ENCODE assay signal across 11 cellular contexts in the genomic region with DNA sequence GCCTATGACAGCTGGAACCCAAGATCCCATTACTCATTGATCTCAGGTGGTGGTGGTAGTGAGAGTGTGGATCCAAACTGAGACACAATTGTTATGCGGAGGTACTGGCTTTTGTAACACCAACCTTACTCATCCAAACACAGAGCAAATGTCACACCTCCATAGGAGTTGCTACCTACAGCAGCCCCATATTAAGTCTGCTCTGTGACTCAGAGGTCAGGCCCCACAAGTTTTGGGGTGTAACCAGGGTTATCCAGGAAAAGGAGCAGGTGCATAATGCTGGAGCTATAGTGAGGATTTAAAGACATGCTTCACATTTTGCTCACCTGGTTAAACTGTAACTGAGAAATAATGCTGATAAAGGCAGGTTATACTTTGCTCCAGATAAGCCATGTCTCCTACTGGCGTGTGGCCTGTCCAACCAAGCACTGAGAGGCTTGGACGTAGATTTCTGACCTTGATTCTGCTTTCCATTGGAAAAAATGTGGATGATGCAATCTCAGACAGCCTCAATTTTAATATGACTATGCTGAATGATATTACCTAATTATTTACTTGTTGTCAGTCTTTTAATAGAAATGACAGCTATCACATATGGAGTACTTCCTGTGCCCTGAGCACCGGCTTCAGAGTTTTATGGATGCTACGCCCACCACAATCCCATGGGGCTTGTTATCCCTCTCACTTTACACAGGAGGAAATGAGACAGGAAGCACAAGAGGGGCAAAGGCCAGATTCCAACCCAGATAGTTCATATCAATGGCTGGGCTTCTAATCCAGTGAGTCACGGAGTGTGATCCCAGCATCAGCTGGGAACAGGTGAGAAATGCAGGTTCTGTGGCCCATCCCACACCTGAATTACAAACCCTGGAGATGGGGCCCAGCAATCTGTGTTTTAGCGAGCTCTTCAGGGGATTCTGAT.
DNase-seq lines count a peak whose midpoint lies in the region; ATAC-seq and TF ChIP-seq lines count a peak whose summit lies in the region.
"Had no signal": no experiment of that assay in that cellular context is flagged by ENCODE, and none has a peak within 500 bp of the region (broad histone marks: within the 10 kb centered on the region; RNA-seq: fewer than 3 reads in every experiment).

No MANE protein-coding gene starts in this region.

- H3K4me3 Mint-ChIP-seq in osteocyte (ENCODE audit: unreplicated experiment): no peak overlapping the region
- H3K4me3 Mint-ChIP-seq: T-helper 1 cell treated with Interleukin-12 subunit alpha and Interleukin-12 subunit beta and Interleukin-4 antibody, amounts not matched to agents 30 μg/mL and 1 μg/mL, for 36 hours had no signal

- H3K27me3 ChIP-seq in heart left ventricle (no peaks in the 10 kb centered on the region), right cardiac atrium (ENCODE audit: control insufficient read depth, insufficient read depth) (no peaks in the 10 kb centered on the region), adrenal gland (no peaks in the 10 kb centered on the region)

- H3K36me3 ChIP-seq in heart left ventricle (peaks cover 0 to 19% (median 0%) of the 10 kb centered on the region in 9 donors), adrenal gland (replicated peaks in 1 of 2) (no peaks in the 10 kb centered on the region)

- H3K4me1 ChIP-seq in heart left ventricle (peaks cover 0 to 8% (median 2%) of the 10 kb centered on the region in 12 donors), right cardiac atrium (ENCODE audit: control insufficient read depth, insufficient read depth, low read length) (no peaks in the 10 kb centered on the region), adrenal gland (replicated peaks in 1 of 2) (peaks cover 4 to 11% of the 10 kb centered on the region in 2 donors)

- H3K27ac Mint-ChIP-seq in osteocyte (ENCODE audit: unreplicated experiment): no peak overlapping the region
- H3K27ac Mint-ChIP-seq: T-helper 1 cell treated with Interleukin-12 subunit alpha and Interleukin-12 subunit beta and Interleukin-4 antibody, amounts not matched to agents 30 μg/mL and 1 μg/mL, for 36 hours had no signal

- TF ChIP-seq POLR2A in heart left ventricle (IDR thresholded peaks at IDR 0.05) (no peak), adrenal gland (IDR thresholded peaks at IDR 0.05) (no peak)

- H3K9me3 ChIP-seq in heart left ventricle (no peaks in the 10 kb centered on the region), right cardiac atrium (ENCODE audit: control insufficient read depth, low read length) (no peaks in the 10 kb centered on the region), adrenal gland (replicated peaks in 1 of 3) (no peaks in the 10 kb centered on the region)

- ATAC-seq in heart left ventricle: peak in 3 of 4 donors; percentile 28 to 64 (median 38)
- no peak for ATAC-seq in right cardiac atrium

- H3K36me3 Mint-ChIP-seq in osteocyte (ENCODE audit: unreplicated experiment): no peaks in the 10 kb centered on the region

- no peaks in the 10 kb centered on the region for H3K9me3 Mint-ChIP-seq in osteocyte (ENCODE audit: unreplicated experiment)
- H3K9me3 Mint-ChIP-seq: T-helper 1 cell treated with Interleukin-12 subunit alpha and Interleukin-12 subunit beta and Interleukin-4 antibody, amounts not matched to agents 30 μg/mL and 1 μg/mL, for 36 hours had no signal

- H3K27ac ChIP-seq in heart left ventricle (no peak overlapping the region), right cardiac atrium (ENCODE audit: low read length) (no peak overlapping the region), adrenal gland (peak overlapping the region in 1 of 5 donors; percentile 70)

- peaks cover 5% of the 10 kb centered on the region for H3K27me3 Mint-ChIP-seq in osteocyte (ENCODE audit: unreplicated experiment)

- intact Hi-C loops in heart left ventricle (cut with DNase I): no loop called here
- intact Hi-C loops in right cardiac atrium (cut with DNase I): no loop called here
- intact Hi-C loops in adrenal gland (cut with DNase I): no loop called here

- no peak for DNase-seq in heart left ventricle
- no peak for DNase-seq in right cardiac atrium
- peak in 5 of 7 donors; percentile 27 to 54 (median 37) for DNase-seq in adrenal gland
- DNase-seq in islet precursor cell: peak; percentile 54
- no peak for DNase-seq in NCI-H2196 treated with DMSO at 0.1 percent for 48 hours (lab: John Stamatoyannopoulos, UW; ENCODE audit: unreplicated experiment)
- DNase-seq in osteocyte (ENCODE audit: extremely low spot score, unreplicated experiment): no peak
- no peak for DNase-seq in NCI-H1105 treated with DMSO at 0.1 percent for 48 hours (lab: John Stamatoyannopoulos, UW)
- no peak for DNase-seq in GDM1 (lab: John Stamatoyannopoulos, UW)
- DNase-seq: NCI-H510A treated with DMSO at 0.1 percent for 48 hours; stimulated activated CD8-positive, alpha-beta memory T cell treated with anti-CD3 and anti-CD28 coated beads, Interleukin-4, amount 100 ng/mL, for 48 hours had no signal

- no peak for TF ChIP-seq CTCF in heart left ventricle (IDR thresholded peaks at IDR 0.05)
- no peak for TF ChIP-seq CTCF in adrenal gland (IDR thresholded peaks at IDR 0.05)
- no peak for TF ChIP-seq CTCF in osteocyte (IDR thresholded peaks at IDR 0.05)

- H3K4me1 Mint-ChIP-seq in osteocyte (ENCODE audit: unreplicated experiment): peaks cover 4% of the 10 kb centered on the region

- 66 to 78% (median 70%) methylated on average over 7 of the region's 7 CpGs for WGBS in heart left ventricle, 4 donors
- 73% methylated on average over 7 of the region's 7 CpGs for WGBS in right cardiac atrium
- WGBS in adrenal gland, 4 donors: 57 to 67% (median 58%) methylated on average over 7 of the region's 7 CpGs

- H3K4me3 ChIP-seq in heart left ventricle (no peak overlapping the region), right cardiac atrium (ENCODE audit: low read length) (no peak overlapping the region), adrenal gland (no peak overlapping the region)

Comparison
In these comparisons a context has a peak if more than half of its experiments do, and no peak if none do; other contexts are left out.
1. ATAC-seq: peak in heart left ventricle (3 of 4); none in right cardiac atrium (0 of 2).
2. DNase-seq: peak in adrenal gland (5 of 7) and islet precursor cell (single experiment); none in heart left ventricle (0 of 5), right cardiac atrium (0 of 3), NCI-H2196 treated with DMSO at 0.1 percent for 48 hours (single experiment), osteocyte (single experiment), NCI-H1105 treated with DMSO at 0.1 percent for 48 hours (single experiment) and GDM1 (single experiment).